Comparison of ENCODE assay signal across 8 cellular contexts in genomic region chr19:38648789-38649304, GRCh38. TPM values are rescaled to one million over a fixed set of nuclear protein-coding genes. Genes with fewer than 3 reads are reported as not detected.
DNase-seq lines count a peak whose midpoint lies in the region; ATAC-seq and TF ChIP-seq lines count a peak whose summit lies in the region.

No MANE protein-coding gene starts in this region.

- WGBS in GM23248 (ENCODE audit: low coverage in 1 of 2, low lambda C conversion rate in 2 of 2, missing lambda C conversion rate in 2 of 2), 2 experiments, result 1 to 3% methylated on average over 9 to 12 of the region's 12 CpGs

- H3K27ac ChIP-seq in GM23248 (peak overlapping the region; percentile 97), SJSA1 (peak overlapping the region; percentile 86), gastrocnemius medialis (peak overlapping the region; percentile 98 to 100 (median 99))

- intact Hi-C loops in gastrocnemius medialis (cut with DNase I; ENCODE audit: low total_unique reads), result loop anchor here (5.0 to 10.0 kb wide), 2 partner anchors 66 to 83 kb away; no protein-coding TSS in a partner anchor

- H3K4me3 ChIP-seq in GM23248 (peak overlapping the region; percentile 99), SJSA1 (peak overlapping the region; percentile 93), fibroblast of the aortic adventitia (ENCODE audit: low read depth, low read length) (peak overlapping the region; percentile 95), gastrocnemius medialis (peak overlapping the region; percentile 90 to 100 (median 100))

- H3K9ac ChIP-seq in GM23248, result peak overlapping the region; percentile 98

- H3K27me3 ChIP-seq in GM23248 (replicated peaks; ENCODE audit: insufficient read depth) (no peaks in the 10 kb centered on the region), SJSA1 (replicated peaks) (no peaks in the 10 kb centered on the region), gastrocnemius medialis (no peaks in the 10 kb centered on the region)

- DNase-seq in GM23248 (peak; percentile 17), SJSA1 (ENCODE audit: low read depth in 1 of 2, low spot score in 2 of 2) (no peak), fibroblast of the aortic adventitia (ENCODE audit: low read depth) (no peak), gastrocnemius medialis (no peak), EL (no peak), NCI-H2227 (lab: John Stamatoyannopoulos, UW; ENCODE audit: unreplicated experiment) (no peak), NCI-H1092 (lab: John Stamatoyannopoulos, UW) (no peak)

- H3F3A ChIP-seq in GM23248 (ENCODE audit: insufficient read depth), result peaks cover 53% of the 10 kb centered on the region

- TF ChIP-seq CTCF in fibroblast of the aortic adventitia (IDR thresholded peaks at IDR 0.05; ENCODE audit: insufficient read depth, low read length), result no peak
- TF ChIP-seq CTCF in gastrocnemius medialis (IDR thresholded peaks at IDR 0.05 in 4 of 5, conservative IDR thresholded peaks at IDR 0.05 in 1 of 5), result no peak

- no peaks in the 10 kb centered on the region for H3K9me3 ChIP-seq in GM23248 (ENCODE audit: low read depth)
- no peaks in the 10 kb centered on the region for H3K9me3 ChIP-seq in SJSA1 (replicated peaks)
- H3K9me3 ChIP-seq in gastrocnemius medialis, result no peaks in the 10 kb centered on the region

- H4K20me1 ChIP-seq in GM23248 (ENCODE audit: insufficient read depth), result no peaks in the 10 kb centered on the region

- no peak for TF ChIP-seq POLR2A in gastrocnemius medialis (IDR thresholded peaks at IDR 0.05)

- H3K79me2 ChIP-seq in GM23248 (ENCODE audit: insufficient read depth), result peaks cover 63% of the 10 kb centered on the region

- no peaks in the 10 kb centered on the region for H3K36me3 ChIP-seq in GM23248 (ENCODE audit: low read depth)
- H3K36me3 ChIP-seq in SJSA1, result peaks cover 50% of the 10 kb centered on the region
- no peaks in the 10 kb centered on the region for H3K36me3 ChIP-seq in gastrocnemius medialis

- H3K4me2 ChIP-seq in GM23248 (ENCODE audit: unreplicated experiment), result peak overlapping the region; percentile 84

- H3K4me1 ChIP-seq in GM23248 (ENCODE audit: insufficient read depth) (peaks cover 38% of the 10 kb centered on the region), SJSA1 (replicated peaks) (peaks cover 49% of the 10 kb centered on the region), gastrocnemius medialis (peaks cover 48 to 55% of the 10 kb centered on the region in 2 donors)

- ATAC-seq in gastrocnemius medialis (no peak), GM21390 (IDR thresholded peaks at IDR 0.05; ENCODE audit: unreplicated experiment) (no peak)

- in situ Hi-C loops in GM23248 (cut with MboI) (no loop called here), gastrocnemius medialis (cut with MboI; ENCODE audit: low sequenced_read_pairs in 4 of 4) (loop anchor here in 2 of 4 donors (10.0 to 25.0 kb wide), 2 partner anchors 46 to 188 kb away; partner anchors contain the start of genes ECH1 (in 1 of the 2) and HNRNPL (in 1 of the 2))

- H3K9me2 ChIP-seq in GM23248 (ENCODE audit: insufficient read depth), result no peaks in the 10 kb centered on the region

- no peak overlapping the region for H2AFZ ChIP-seq in GM23248

RNA-seq across cellular contexts. Expression of gene ACTN4, which starts 1.4 kb away (rescaled TPM):
- total RNA-seq in GM23248 (2014; rRNA removed; shearing (Covaris generic)), result 467 and 477 TPM in 2 replicates
- polyA plus RNA-seq in GM23248 (2016; fragmentation: Nextera tagmentation; extraction: Ambion mirVana), result 84.6 and 85.7 TPM in 2 replicates
- 193 and 399 TPM in 2 replicates for total RNA-seq in SJSA1 (2014; rRNA removed; shearing (Covaris generic))
- total RNA-seq in fibroblast of the aortic adventitia (ENCODE audit: low replicate concordance), result 20.1 and 280 TPM in 2 replicates
- 10 to 100 TPM; 32.0 to 85.3 (median 63.9) TPM for total RNA-seq in gastrocnemius medialis

RNA-seq across cellular contexts. Expression of gene EIF3K, which starts 29.9 kb away (rescaled TPM):
- total RNA-seq in GM23248 (2014; rRNA removed; shearing (Covaris generic)), result 270 and 295 TPM in 2 replicates
- 143 and 151 TPM in 2 replicates for polyA plus RNA-seq in GM23248 (2016; fragmentation: Nextera tagmentation; extraction: Ambion mirVana)
- 353 and 543 TPM in 2 replicates for total RNA-seq in SJSA1 (2014; rRNA removed; shearing (Covaris generic))
- total RNA-seq in fibroblast of the aortic adventitia (ENCODE audit: low replicate concordance), result 268 and 491 TPM in 2 replicates
- total RNA-seq in gastrocnemius medialis, result 100 to 1,000 TPM; 619 to 975 (median 681) TPM

RNA-seq across cellular contexts. Expression of gene MAP4K1, which starts 31.1 kb away (rescaled TPM):
- not detected in 2 replicates for total RNA-seq in GM23248 (2014; rRNA removed; shearing (Covaris generic))
- 0.63 and 1.0 TPM in 2 replicates for polyA plus RNA-seq in GM23248 (2016; fragmentation: Nextera tagmentation; extraction: Ambion mirVana)
- not detected in 2 replicates for total RNA-seq in SJSA1 (2014; rRNA removed; shearing (Covaris generic))
- total RNA-seq in fibroblast of the aortic adventitia (ENCODE audit: low replicate concordance) (0.57 TPM in 1 of 2 replicates, not detected in the other), gastrocnemius medialis (under 1 TPM in 3 of 4 donors, not detected in 1; 0.31 to 0.97 (median 0.78) TPM)
